26 cellular contexts compared by ENCODE assay signal in the genomic region with DNA sequence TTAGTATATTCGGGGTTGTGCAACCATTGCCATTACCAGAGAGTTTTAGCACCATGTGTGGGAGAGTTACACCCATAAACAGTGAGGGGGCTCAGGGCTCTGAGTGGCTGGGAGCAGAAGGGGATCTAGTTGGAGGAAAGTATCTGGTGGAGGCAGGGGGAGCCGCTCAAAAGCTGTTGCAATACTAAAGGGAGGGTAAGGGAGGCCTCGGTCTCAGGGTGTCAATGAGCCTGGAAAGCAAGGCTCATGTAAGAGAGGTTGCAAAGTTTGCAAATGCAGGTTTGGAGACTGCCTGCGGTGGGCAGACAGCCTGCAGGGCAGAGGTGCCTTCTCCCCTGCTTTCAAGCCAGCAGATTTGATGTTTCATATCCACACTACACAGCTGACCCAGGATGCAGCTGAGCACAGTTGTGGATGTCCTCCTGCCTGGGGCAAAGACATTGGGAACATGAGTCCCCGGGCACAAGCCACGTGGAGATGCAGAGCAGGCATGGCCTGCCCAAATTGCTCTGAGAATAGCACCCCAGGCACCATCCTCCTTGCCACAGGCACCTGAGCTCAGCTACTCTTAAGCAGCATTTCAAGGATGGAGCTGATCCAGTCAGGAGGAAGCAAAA.
"Had no signal": no experiment of that assay in that cellular context is flagged by ENCODE, and none has a peak within 500 bp of the region (broad histone marks: within the 10 kb centered on the region; RNA-seq: fewer than 3 reads in every experiment).

No MANE protein-coding gene starts in this region.

- H3K36me3 ChIP-seq: breast epithelium, lower lobe of right lung, transverse colon had no signal

- H3K9me3 Mint-ChIP-seq: activated B cell treated with CpG ODN at 0.5 μM for 24 hours; activated naive CD8-positive, alpha-beta T cell treated with anti-CD3 and anti-CD28 coated beads for 36 hours; activated T-cell treated with anti-CD3 and anti-CD28 coated beads, Interleukin-2, amount 50 U/mL, for 24 hours; activated T-helper 17 cell treated with anti-CD3 and anti-CD28 coated beads, Interleukin-2, amount 50 U/mL, for 72 hours; stimulated activated naive B cell treated with anti-CD40 and anti-IgM and Interleukin-4, amounts not matched to agents 10 μg/mL and 1 μg/mL and 100 μg/mL, for 72 hours had no signal

- FAIRE-seq: endometrium, kidney, urothelium cell line had no signal

- H3K36me3 Mint-ChIP-seq: activated naive CD8-positive, alpha-beta T cell treated with anti-CD3 and anti-CD28 coated beads for 36 hours; stimulated activated naive B cell treated with anti-CD40 and anti-IgM and Interleukin-4, amounts not matched to agents 10 μg/mL and 1 μg/mL and 100 μg/mL, for 72 hours had no signal

- H3K27me3 Mint-ChIP-seq: activated B cell treated with CpG ODN at 0.5 μM for 24 hours; activated CD4-positive, alpha-beta T cell treated with anti-CD3 and anti-CD28 coated beads for 36 hours; activated naive CD8-positive, alpha-beta T cell treated with anti-CD3 and anti-CD28 coated beads for 36 hours; activated T-cell treated with anti-CD3 and anti-CD28 coated beads, Interleukin-2, amount 50 U/mL, for 24 hours; activated T-helper 17 cell treated with anti-CD3 and anti-CD28 coated beads, Interleukin-2, amount 50 U/mL, for 72 hours had no signal

- H3K9me3 ChIP-seq: breast epithelium, lower lobe of right lung, mucosa of descending colon, transverse colon had no signal

- H3K27me3 ChIP-seq: breast epithelium had no signal

- H3K27ac Mint-ChIP-seq: activated B cell treated with CpG ODN at 0.5 μM for 24 hours; activated CD4-positive, alpha-beta T cell treated with anti-CD3 and anti-CD28 coated beads for 36 hours; activated naive CD8-positive, alpha-beta T cell treated with anti-CD3 and anti-CD28 coated beads for 36 hours; activated T-cell treated with anti-CD3 and anti-CD28 coated beads, Interleukin-2, amount 50 U/mL, for 24 hours; activated T-helper 17 cell treated with anti-CD3 and anti-CD28 coated beads, Interleukin-2, amount 50 U/mL, for 72 hours; nephron progenitor cell; stimulated activated naive B cell treated with anti-CD40 and anti-IgM and Interleukin-4, amounts not matched to agents 10 μg/mL and 1 μg/mL and 100 μg/mL, for 72 hours had no signal

- H3K4me1 ChIP-seq: breast epithelium, lower lobe of right lung, transverse colon had no signal

- H3K4me3 Mint-ChIP-seq: activated B cell treated with CpG ODN at 0.5 μM for 24 hours; activated CD4-positive, alpha-beta T cell treated with anti-CD3 and anti-CD28 coated beads for 36 hours; activated naive CD8-positive, alpha-beta T cell treated with anti-CD3 and anti-CD28 coated beads for 36 hours; activated T-cell treated with anti-CD3 and anti-CD28 coated beads, Interleukin-2, amount 50 U/mL, for 24 hours; activated T-helper 17 cell treated with anti-CD3 and anti-CD28 coated beads, Interleukin-2, amount 50 U/mL, for 72 hours; nephron progenitor cell; stimulated activated naive B cell treated with anti-CD40 and anti-IgM and Interleukin-4, amounts not matched to agents 10 μg/mL and 1 μg/mL and 100 μg/mL, for 72 hours had no signal

- H3K4me1 Mint-ChIP-seq: activated CD4-positive, alpha-beta T cell treated with anti-CD3 and anti-CD28 coated beads for 36 hours; activated naive CD8-positive, alpha-beta T cell treated with anti-CD3 and anti-CD28 coated beads for 36 hours; activated T-helper 17 cell treated with anti-CD3 and anti-CD28 coated beads, Interleukin-2, amount 50 U/mL, for 72 hours had no signal

- H3K4me3 ChIP-seq: breast epithelium, lower lobe of right lung, mucosa of descending colon, smooth muscle cell, transverse colon had no signal

- H3K4me2 ChIP-seq: smooth muscle cell had no signal

- DNase-seq: activated B cell treated with CpG ODN at 0.5 μM for 24 hours; activated CD4-positive, alpha-beta T cell treated with anti-CD3 and anti-CD28 coated beads for 36 hours; activated CD4-positive, alpha-beta T cell treated with anti-CD3 and anti-CD28 coated beads, Interleukin-2, amount 50 U/mL, for 4 hours; activated CD8-positive, alpha-beta memory T cell treated with anti-CD3 and anti-CD28 coated beads for 24 hours; activated CD8-positive, alpha-beta memory T cell treated with anti-CD3 and anti-CD28 coated beads, Interleukin-2, amount 50 U/mL, for 4 hours; activated naive CD8-positive, alpha-beta T cell treated with anti-CD3 and anti-CD28 coated beads for 36 hours; activated T-cell treated with anti-CD3 and anti-CD28 coated beads, Interleukin-2, amount 50 U/mL, for 24 hours; cortex of kidney; erythroblast; foreskin fibroblast; kidney; lower lobe of right lung; mesendoderm; mucosa of descending colon; nephron progenitor cell; occipital lobe; stimulated activated CD4-positive, alpha-beta T cell treated with anti-CD3 and anti-CD28 coated beads, Interleukin-15, amount 100 ng/mL, for 24 hours; stimulated activated CD4-positive, alpha-beta T cell treated with anti-CD3 and anti-CD28 coated beads, Interleukin-2, amount 100 ng/mL, for 48 hours; stimulated activated CD8-positive, alpha-beta memory T cell treated with anti-CD3 and anti-CD28 coated beads, Interleukin-4, amount 100 ng/mL, for 48 hours; stimulated activated naive B cell treated with anti-CD40 and anti-IgM and Interleukin-4, amounts not matched to agents 10 μg/mL and 1 μg/mL and 100 μg/mL, for 72 hours; transverse colon had no signal

- H3K27ac ChIP-seq: breast epithelium, lower lobe of right lung, transverse colon had no signal
